Comparison of ENCODE assay signal across 1 cellular context in the genomic region with DNA sequence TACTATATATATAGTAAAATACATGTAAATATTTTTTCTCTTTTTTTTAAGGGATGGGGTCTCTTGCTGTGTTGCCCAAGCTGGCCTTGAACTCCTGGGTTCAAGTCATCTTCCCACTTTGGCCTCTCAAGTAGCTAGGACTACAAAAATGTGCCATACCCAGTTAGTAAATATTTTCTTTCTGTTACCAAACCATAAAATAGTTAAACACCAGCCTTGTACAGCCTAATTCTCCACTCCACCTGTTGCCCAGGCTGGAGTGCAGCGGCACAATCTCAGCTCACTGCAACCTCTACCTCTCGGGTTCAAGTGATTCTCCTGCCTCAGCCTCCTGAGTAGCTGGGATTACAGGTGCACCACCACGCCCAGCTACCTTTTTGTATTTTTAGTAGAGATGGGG. TPM values are rescaled to one million over a fixed set of nuclear protein-coding genes. Genes with fewer than 3 reads are reported as not detected.
"Had no signal": no experiment of that assay in that cellular context is flagged by ENCODE, and none has a peak within 500 bp of the region (broad histone marks: within the 10 kb centered on the region; RNA-seq: fewer than 3 reads in every experiment).

No MANE protein-coding gene starts in this region.

RNA-seq across cellular contexts. Expression of a gene that starts 33.9 kb away (rescaled TPM):
- total RNA-seq: HT1080 had no signal
